In the genomic region with DNA sequence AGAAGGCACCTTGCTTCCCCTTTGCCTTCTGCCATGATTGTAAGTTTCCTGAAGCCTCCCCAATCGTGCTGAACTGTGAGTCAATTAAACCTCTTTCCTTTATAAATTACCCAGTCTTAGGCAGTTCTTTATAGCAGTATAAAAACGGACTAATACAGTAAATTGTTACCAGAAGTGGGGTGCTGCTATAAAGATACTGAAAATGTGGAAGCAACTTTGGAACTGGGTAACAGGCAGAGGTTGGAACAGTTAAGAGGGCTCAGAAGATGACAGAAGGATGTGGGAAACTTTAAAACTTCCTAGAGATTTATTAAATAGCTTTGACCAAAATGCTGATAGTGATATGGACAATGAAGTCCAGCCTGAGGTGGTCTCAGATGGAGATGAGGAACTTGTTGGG, we compare ENCODE assay signal across 1 cellular context. TPM values are rescaled to one million over a fixed set of nuclear protein-coding genes. Genes with fewer than 3 reads are reported as not detected.
"Had no signal": no experiment of that assay in that cellular context is flagged by ENCODE, and none has a peak within 500 bp of the region (broad histone marks: within the 10 kb centered on the region; RNA-seq: fewer than 3 reads in every experiment).

No MANE protein-coding gene starts in this region.

RNA-seq across cellular contexts. Expression of gene CYP27C1, which starts 17.7 kb away (rescaled TPM):
- total RNA-seq: GM12878 had no signal
- polyA plus RNA-seq: GM12878 had no signal
